1 cellular context compared by ENCODE assay signal in genomic region chr6:135871296-135871695, GRCh38.
TF ChIP-seq lines count a peak whose summit lies in the region.

No MANE protein-coding gene starts in this region.

TF ChIP-seq in SK-N-SH, 30 proteins besides CTCF, POLR2A, EP300 and RAD21 (continued from another document):
- TF ChIP-seq REST (IDR thresholded peaks at IDR 0.05; ENCODE audit: low read depth, low read length) = no peak
- no peak for TF ChIP-seq GABPA (IDR thresholded peaks at IDR 0.05; ENCODE audit: low read depth)
